ENCODE assay signal across 9 cellular contexts in genomic region chr3:139935866-139936817, GRCh38. TPM values are rescaled to one million over a fixed set of nuclear protein-coding genes. Genes with fewer than 3 reads are reported as not detected.
DNase-seq lines count a peak whose midpoint lies in the region; ATAC-seq and TF ChIP-seq lines count a peak whose summit lies in the region.
"Had no signal": no experiment of that assay in that cellular context is flagged by ENCODE, and none has a peak within 500 bp of the region (broad histone marks: within the 10 kb centered on the region; RNA-seq: fewer than 3 reads in every experiment).

No MANE protein-coding gene starts in this region.

- H3K9me3 ChIP-seq in ascending aorta: no peaks in the 10 kb centered on the region
- H3K9me3 ChIP-seq in thyroid gland: no peaks in the 10 kb centered on the region
- H3K9me3 ChIP-seq in CD8-positive, alpha-beta T cell (ENCODE audit: low read length): no peaks in the 10 kb centered on the region

- no peak overlapping the region for H3K27ac ChIP-seq in ascending aorta
- H3K27ac ChIP-seq in thyroid gland: no peak overlapping the region
- no peak overlapping the region for H3K27ac ChIP-seq in CD8-positive, alpha-beta T cell (ENCODE audit: low read depth, low read length)

- H3K27me3 ChIP-seq in ascending aorta (no peaks in the 10 kb centered on the region), kidney epithelial cell (ENCODE audit: control insufficient read depth, insufficient read depth, low read length) (peaks cover 3% of the 10 kb centered on the region), thyroid gland (peaks cover 10% of the 10 kb centered on the region)
- H3K27me3 ChIP-seq in CD8-positive, alpha-beta T cell (ENCODE audit: insufficient read depth, low read length): peaks cover 7% of the 10 kb centered on the region

- H3K27ac Mint-ChIP-seq in CD8-positive, alpha-beta T cell: no peak overlapping the region
- H3K27ac Mint-ChIP-seq: CD4-positive, CD25-positive, alpha-beta regulatory T cell had no signal

- CTCF ChIA-PET in CD8-positive, alpha-beta T cell (lab: Charles Lee): interaction anchor here (0.5 to 1.4 kb wide), 2 partner anchors 15 to 953 kb away, joined by 3 read pairs; no protein-coding TSS in a partner anchor

- H3K4me1 ChIP-seq in ascending aorta (peaks cover 0 to 2% of the 10 kb centered on the region in 2 donors), thyroid gland (peaks cover 13 to 14% of the 10 kb centered on the region in 2 donors)
- H3K4me1 ChIP-seq in CD8-positive, alpha-beta T cell (ENCODE audit: insufficient read depth, low read length): no peaks in the 10 kb centered on the region

- DNase-seq in NCI-H526 (lab: John Stamatoyannopoulos, UW) (peak; percentile 34 to 85), NCI-H526 treated with DMSO at 0.1 percent for 48 hours (lab: John Stamatoyannopoulos, UW) (no peak), ascending aorta (ENCODE audit: low spot score in 2 of 2) (no peak), kidney epithelial cell (ENCODE audit: low read depth) (no peak), thyroid gland (peak; percentile 13 to 30), T-helper 9 cell (no peak), cortex of kidney (lab: John Stamatoyannopoulos, UW) (no peak)
- no peak for DNase-seq in CD8-positive, alpha-beta T cell
- DNase-seq: CD4-positive, CD25-positive, alpha-beta regulatory T cell had no signal

- whole genome bisulfite sequencing in thyroid gland, 2 donors: 6 to 7% methylated on average over 10 to 18 of the region's 42 CpGs

- H3K4me3 ChIP-seq in ascending aorta (peak overlapping the region; percentile 67 to 72), kidney epithelial cell (ENCODE audit: low read depth, low read length) (peak overlapping the region; percentile 65), thyroid gland (replicated peaks in 1 of 3) (peak overlapping the region in 1 of 3 donors; percentile 25)
- no peak overlapping the region for H3K4me3 ChIP-seq in CD8-positive, alpha-beta T cell (ENCODE audit: low read depth, low read length)

- peaks cover 9% of the 10 kb centered on the region for H3K4me1 Mint-ChIP-seq in CD8-positive, alpha-beta T cell (ENCODE audit: low read depth)

- no peak for ATAC-seq in CD8-positive, alpha-beta T cell

- intact Hi-C loops in ascending aorta (cut with DNase I) (loop anchor here (5.0 to 10.0 kb wide), 4 partner anchors 116 to 929 kb away; no protein-coding TSS in a partner anchor), thyroid gland (cut with DNase I) (no loop called here)
- intact Hi-C loops in CD8-positive, alpha-beta T cell (cut with DNase I, micrococcal nuclease): loop anchor here in 1 of 2 experiments (10.0 kb wide), 1 partner anchor 929 kb away; no protein-coding TSS in a partner anchor

- H3K27me3 Mint-ChIP-seq in CD8-positive, alpha-beta T cell (ENCODE audit: low read depth): peaks cover 43% of the 10 kb centered on the region

- POLR2A ChIA-PET in CD8-positive, alpha-beta T cell (lab: Charles Lee): no interaction called here

- no peaks in the 10 kb centered on the region for H3K9me3 Mint-ChIP-seq in CD8-positive, alpha-beta T cell

- H3K4me3 Mint-ChIP-seq in CD8-positive, alpha-beta T cell: no peak overlapping the region

- H3K36me3 ChIP-seq in ascending aorta (no peaks in the 10 kb centered on the region), kidney epithelial cell (ENCODE audit: control insufficient read depth, insufficient read depth, low read length) (no peaks in the 10 kb centered on the region), thyroid gland (no peaks in the 10 kb centered on the region)
- no peaks in the 10 kb centered on the region for H3K36me3 ChIP-seq in CD8-positive, alpha-beta T cell (ENCODE audit: insufficient read depth, low read length)

- H3K36me3 Mint-ChIP-seq in CD8-positive, alpha-beta T cell: no peaks in the 10 kb centered on the region
- H3K36me3 Mint-ChIP-seq: CD4-positive, CD25-positive, alpha-beta regulatory T cell had no signal

- no peak for TF ChIP-seq POLR2A in thyroid gland (IDR thresholded peaks at IDR 0.05)

- TF ChIP-seq CTCF in ascending aorta (IDR thresholded peaks at IDR 0.05) (no peak), kidney epithelial cell (IDR thresholded peaks at IDR 0.05; ENCODE audit: insufficient read depth, low read length, poor library complexity, severe bottlenecking) (no peak), thyroid gland (IDR thresholded peaks at IDR 0.05) (no peak)
- no peak for TF ChIP-seq CTCF in CD8-positive, alpha-beta T cell (IDR thresholded peaks at IDR 0.05)

RNA-seq across cellular contexts. Expression of gene CLSTN2, which starts 1.2 kb away (rescaled TPM):
- 65.8 TPM for total RNA-seq in ascending aorta
- 10.9 and 17.3 TPM in 2 replicates for total RNA-seq in kidney epithelial cell
- total RNA-seq in thyroid gland: 10 to 100 TPM in 3 of 4 donors, 1 to 10 TPM in 1; 9.7 to 32.9 (median 15.5) TPM
- total RNA-seq in CD8-positive, alpha-beta T cell: not detected
- total RNA-seq: CD4-positive, CD25-positive, alpha-beta regulatory T cell had no signal

Comparison
In these comparisons a context has a peak if more than half of its experiments do, and no peak if none do; other contexts are left out.
1. DNase-seq: peak in NCI-H526 (2 of 2) and thyroid gland (2 of 2); none in NCI-H526 treated with DMSO at 0.1 percent for 48 hours (single experiment), ascending aorta (0 of 2), kidney epithelial cell (single experiment), CD8-positive, alpha-beta T cell (0 of 7), T-helper 9 cell (single experiment) and cortex of kidney (single experiment).
2. RNA of gene CLSTN2, which starts 1.2 kb away (total RNA-seq): 65.8 TPM in ascending aorta (single experiment), 9.7 to 32.9 TPM in thyroid gland and 10.9 to 17.3 TPM in kidney epithelial cell; not detected in CD8-positive, alpha-beta T cell; every median in the first group is over 10 times any median in the second.